In the genomic region with DNA sequence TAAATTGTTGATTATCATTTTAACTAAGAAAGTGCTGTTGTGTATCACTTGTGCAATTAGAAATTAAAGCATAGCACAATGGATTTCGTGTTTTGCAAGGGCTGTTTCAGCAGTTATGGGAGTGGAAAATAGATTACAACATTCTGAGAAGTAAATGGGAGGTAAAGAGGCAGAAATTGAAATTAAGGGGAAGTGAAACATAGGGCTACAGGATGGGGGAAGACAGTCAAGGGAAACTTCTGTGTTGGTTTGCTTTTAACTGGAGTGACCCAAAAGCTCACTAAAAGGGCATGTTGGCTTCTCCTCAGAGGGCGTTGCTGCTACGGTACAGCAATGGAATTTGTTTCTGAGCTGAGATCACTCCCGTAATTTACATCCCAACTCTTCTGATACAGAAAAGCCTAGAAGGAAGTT, we compare ENCODE assay signal across 9 cellular contexts.
A peak's percentile ranks its signal among the peaks of the same experiment; 100 is the strongest.
DNase-seq lines count a peak whose midpoint lies in the region; ATAC-seq and TF ChIP-seq lines count a peak whose summit lies in the region.
"Had no signal": no experiment of that assay in that cellular context is flagged by ENCODE, and none has a peak within 500 bp of the region (broad histone marks: within the 10 kb centered on the region; RNA-seq: fewer than 3 reads in every experiment).

No MANE protein-coding gene starts in this region.

- intact Hi-C loops in Right ventricle myocardium inferior (cut with DNase I): no loop called here
- intact Hi-C loops in cardiac septum (cut with DNase I): no loop called here
- intact Hi-C loops in aorta (cut with DNase I): no loop called here

- H3K36me3 ChIP-seq in Loucy (ENCODE audit: insufficient read depth, low read length) (no peaks in the 10 kb centered on the region), aorta (ENCODE audit: control insufficient read depth in 1 of 2, insufficient read depth in 2 of 2, low read length in 1 of 2) (no peaks in the 10 kb centered on the region)

- H3K9me3 ChIP-seq in Loucy (ENCODE audit: insufficient read depth, low read depth, low read length) (no peaks in the 10 kb centered on the region), aorta (ENCODE audit: control insufficient read depth, low read length) (no peaks in the 10 kb centered on the region)
- H3K9me3 ChIP-seq: A549 had no signal

- WGBS in aorta, 2 donors: 42 to 48% methylated on average over 4 of the region's 4 CpGs

- H3K27me3 ChIP-seq in Loucy (ENCODE audit: insufficient read depth, low read length, poor library complexity, severe bottlenecking): no peaks in the 10 kb centered on the region
- H3K27me3 ChIP-seq in aorta (ENCODE audit: control insufficient read depth in 1 of 2, insufficient read depth in 2 of 2, low read length in 1 of 2): no peaks in the 10 kb centered on the region

- H3K9ac ChIP-seq in Loucy (ENCODE audit: low read depth, low read length, poor library complexity, severe bottlenecking): no peak overlapping the region

- DNase-seq in Right ventricle myocardium inferior (ENCODE audit: missing footprints) (no peak), cardiac septum (ENCODE audit: low spot score) (no peak), fibroblast of the aortic adventitia (ENCODE audit: low read depth) (peak; percentile 70), aorta (no peak), DMS 273 (lab: John Stamatoyannopoulos, UW; ENCODE audit: unreplicated experiment) (no peak)
- no peak for DNase-seq in stimulated activated CD8-positive, alpha-beta memory T cell treated with anti-CD3 and anti-CD28 coated beads, Interleukin-4, amount 100 ng/mL, for 48 hours

- H3K9me2 ChIP-seq in Loucy (replicated peaks; ENCODE audit: low read depth, low read length): no peaks in the 10 kb centered on the region

- H3K4me3 ChIP-seq in Loucy (ENCODE audit: low read length, poor library complexity, severe bottlenecking) (no peak overlapping the region), fibroblast of the aortic adventitia (ENCODE audit: low read depth, low read length) (no peak overlapping the region), aorta (ENCODE audit: low read length in 2 of 2) (no peak overlapping the region)
- H3K4me3 ChIP-seq: A549 had no signal

- H3K4me1 ChIP-seq in Loucy (ENCODE audit: insufficient read depth, low read length, poor library complexity, severe bottlenecking): peaks cover 13% of the 10 kb centered on the region
- H3K4me1 ChIP-seq in aorta (ENCODE audit: control insufficient read depth in 1 of 2, insufficient read depth in 2 of 2, low read length in 2 of 2): peaks cover 0 to 7% of the 10 kb centered on the region in 2 donors

- no peaks in the 10 kb centered on the region for H4K20me1 ChIP-seq in Loucy (ENCODE audit: insufficient read depth, low read length, poor library complexity, severe bottlenecking)

- TF ChIP-seq CTCF in Loucy (conservative IDR thresholded peaks at IDR 0.05; ENCODE audit: low read length) (no peak), fibroblast of the aortic adventitia (IDR thresholded peaks at IDR 0.05; ENCODE audit: insufficient read depth, low read length) (no peak)

- ATAC-seq in Right ventricle myocardium inferior (peak; percentile 68), aorta (ENCODE audit: low FRiP score) (peak; percentile 33), GM19328 (IDR thresholded peaks at IDR 0.05; ENCODE audit: unreplicated experiment) (no peak)
- ATAC-seq: A549 had no signal

- no peaks in the 10 kb centered on the region for H3F3A ChIP-seq in Loucy (ENCODE audit: low read depth)

- H3K27ac ChIP-seq in aorta (ENCODE audit: low read depth in 1 of 2, low read length in 2 of 2): no peak overlapping the region

- H3K4me2 ChIP-seq in Loucy (ENCODE audit: low read depth, low read length, poor library complexity, severe bottlenecking): no peak overlapping the region
- H3K4me2 ChIP-seq: A549 had no signal

- no peaks in the 10 kb centered on the region for H3K79me2 ChIP-seq in Loucy (ENCODE audit: insufficient read depth, low read length)

- peak overlapping the region; percentile 23; the same call in 1 of the 2 replicates for H2AFZ ChIP-seq in Loucy (ENCODE audit: low read length)
